In the genomic region with DNA sequence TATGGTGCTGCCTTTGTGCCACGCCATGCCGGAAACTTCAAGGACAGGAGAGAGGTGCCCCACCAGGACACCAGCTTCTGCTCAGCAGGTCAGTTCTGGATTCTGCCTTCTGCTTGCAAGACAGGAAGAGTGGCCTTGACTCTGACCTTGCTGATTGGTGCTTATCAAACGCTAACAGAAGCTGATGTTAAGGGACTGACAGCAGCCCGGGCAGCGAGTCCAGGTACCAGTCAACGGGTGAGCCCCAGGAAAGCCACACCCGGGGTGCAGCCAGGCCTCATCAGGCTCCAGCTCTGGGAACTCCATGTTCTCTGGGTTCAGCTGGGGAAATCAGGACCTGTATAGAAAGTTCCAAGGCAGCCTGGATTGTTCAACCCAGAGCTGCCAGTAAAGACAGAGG, we compare ENCODE assay signal across 8 cellular contexts.
A peak's percentile ranks its signal among the peaks of the same experiment; 100 is the strongest.
DNase-seq lines count a peak whose midpoint lies in the region; ATAC-seq, FAIRE-seq and TF ChIP-seq lines count a peak whose summit lies in the region.
"Not testable (repeated sequence)": the region's sequence is repeated elsewhere in the genome, so short reads cannot be mapped to it uniquely, and the experiment has no call there.

No MANE protein-coding gene starts in this region.

- CTCF ChIA-PET in K562 (lab: Yijun Ruan, JAX; ENCODE audit: low intra/inter-chr PET ratio); HepG2 (lab: Yijun Ruan, JAX; ENCODE audit: low intra/inter-chr PET ratio, low total read pairs): not testable (repeated sequence)

- not testable (repeated sequence) for H4K20me1 ChIP-seq in K562 (replicated peaks; ENCODE audit: control insufficient read depth, insufficient read depth, low read length); HepG2 (ENCODE audit: insufficient read depth, low read length)

- BruUV-seq in K562 (replicated peaks; lab: Mats Ljungman, UMichigan); HepG2 (replicated peaks; lab: Mats Ljungman, UMichigan): not testable (repeated sequence)

- not testable (repeated sequence) for H2AFZ ChIP-seq in K562 (ENCODE audit: low read depth, low read length); HepG2 (ENCODE audit: low read length)

- not testable (repeated sequence) for H3K4me1 ChIP-seq in K562 (replicated peaks in 1 of 2; ENCODE audit: control insufficient read depth in 2 of 2, insufficient read depth in 2 of 2, low read length in 2 of 2); colonic mucosa; HepG2 (ENCODE audit: insufficient read depth, low read length); pancreas; stomach

- POLR2A ChIA-PET in K562 (lab: Yijun Ruan, JAX); HepG2 (lab: Yijun Ruan, JAX): not testable (repeated sequence)

- not testable (repeated sequence) for H3K9me3 ChIP-seq in K562 (replicated peaks; ENCODE audit: control insufficient read depth, insufficient read depth, low read depth, low read length); colonic mucosa; HepG2 (ENCODE audit: low read length); pancreas; stomach

- in situ Hi-C loops in K562 (cut with MboI); HepG2 (cut with HindIII; ENCODE audit: extremely low pct_ligation_motif_present, low pct_unique_long_range_greater_than_20kb): not testable (repeated sequence)

- not testable (repeated sequence) for H3K27me3 ChIP-seq in K562 (ENCODE audit: control insufficient read depth in 2 of 2, insufficient read depth in 2 of 2, low read length in 2 of 2); colonic mucosa; HepG2 (ENCODE audit: control insufficient read depth in 1 of 2, insufficient read depth in 2 of 2, low read length in 2 of 2); pancreas; stomach

- H3K9me1 ChIP-seq in K562 (ENCODE audit: control insufficient read depth, insufficient read depth, low read length) = not testable (repeated sequence)

- not testable (repeated sequence) for H3K79me2 ChIP-seq in K562 (ENCODE audit: control insufficient read depth, insufficient read depth, low read length); HepG2 (ENCODE audit: insufficient read depth, low read length)

- H3K4me3 ChIP-seq in K562; colonic mucosa; HepG2 (replicated peaks in 1 of 3; ENCODE audit: insufficient read depth in 1 of 3, low read depth in 2 of 3, low read length in 3 of 3); pancreas; stomach: not testable (repeated sequence)

- FAIRE-seq in K562 (lab: Jason Lieb, UNC) = peak; percentile 29
- not testable (repeated sequence) for FAIRE-seq in HepG2 (lab: Jason Lieb, UNC); pancreas (lab: Jason Lieb, UNC)

- not testable (repeated sequence) for H3K4me2 ChIP-seq in K562 (ENCODE audit: insufficient read depth, low read length); HepG2 (ENCODE audit: low read depth, low read length)

- DNase-seq in K562 (ENCODE audit: extremely low read depth in 1 of 4, low spot score in 3 of 4); left ventricle myocardium superior; HepG2 (ENCODE audit: low spot score): not testable (repeated sequence)
- peak; percentile 15 for DNase-seq in colonic mucosa
- peak; percentile 20 for DNase-seq in mesenteric fat pad (ENCODE audit: low spot score)
- DNase-seq in pancreas = peak in 3 of 6 donors; percentile 19 to 42 (median 36)
- DNase-seq in stomach = peak; percentile 43
- peak; percentile 25 for DNase-seq in ureter (ENCODE audit: low spot score)

- not testable (repeated sequence) for TF ChIP-seq EP300 in K562 (IDR thresholded peaks at IDR 0.05; ENCODE audit: low read length); HepG2 (IDR thresholded peaks at IDR 0.05; ENCODE audit: low read depth in 2 of 2, low read length in 2 of 2); HepG2 (CRISPR knock-in tag; IDR thresholded peaks at IDR 0.05; ENCODE audit: borderline replicate concordance); stomach (IDR thresholded peaks at IDR 0.05)

- intact Hi-C loops in K562 (cut with micrococcal nuclease); colonic mucosa (cut with DNase I); left ventricle myocardium superior (cut with micrococcal nuclease); HepG2 (cut with micrococcal nuclease; ENCODE audit: unreplicated experiment); pancreas (cut with DNase I); stomach (cut with DNase I; ENCODE audit: low total_unique reads): not testable (repeated sequence)

- WGBS in K562 (ENCODE audit: insufficient coverage, low coverage, missing lambda C conversion rate) = 0% methylated on average over 4 of the region's 7 CpGs
- 13% methylated on average over 5 of the region's 7 CpGs for WGBS in HepG2 (ENCODE audit: low lambda C conversion rate)
- WGBS in pancreas, 2 donors = 19 to 30% methylated on average over 4 to 5 of the region's 7 CpGs
- WGBS in stomach, 5 donors = 31 to 55% (median 34%) methylated on average over 5 of the region's 7 CpGs; no CpG with 5 or more reads in 1 of the 5 donors

- H3K9ac ChIP-seq in K562 (ENCODE audit: insufficient read depth in 1 of 2, low read depth in 2 of 2, low read length in 2 of 2); colonic mucosa (ENCODE audit: low read depth in 2 of 2, low read length in 2 of 2); HepG2 (ENCODE audit: insufficient read depth, low read depth, low read length): not testable (repeated sequence)

- not testable (repeated sequence) for TF ChIP-seq RAD21 in K562 (CRISPR knock-in tag; conservative IDR thresholded peaks at IDR 0.05 in 1 of 2, IDR thresholded peaks at IDR 0.05 in 1 of 2); HepG2 (CRISPR knock-in tag; IDR thresholded peaks at IDR 0.05)

- not testable (repeated sequence) for TF ChIP-seq POLR2A in K562 (conservative IDR thresholded peaks at IDR 0.05); HepG2 (IDR thresholded peaks at IDR 0.05; ENCODE audit: insufficient read depth in 1 of 2, low read depth in 2 of 2, low read length in 2 of 2); stomach (IDR thresholded peaks at IDR 0.05)

- TF ChIP-seq CTCF in K562 (IDR thresholded peaks at IDR 0.05 in 2 of 3, conservative IDR thresholded peaks at IDR 0.05 in 1 of 3; ENCODE audit: insufficient read depth in 2 of 3, low read depth in 1 of 3, low read length in 3 of 3); colonic mucosa (IDR thresholded peaks at IDR 0.05); HepG2 (CRISPR knock-in tag; IDR thresholded peaks at IDR 0.05); pancreas (IDR thresholded peaks at IDR 0.05); stomach (IDR thresholded peaks at IDR 0.05): not testable (repeated sequence)

- H3K27ac ChIP-seq in K562 (ENCODE audit: extremely low read depth, low read depth, low read length); colonic mucosa; HepG2 (ENCODE audit: extremely low read length, insufficient read depth, low read length); pancreas; stomach: not testable (repeated sequence)

- H3K36me3 ChIP-seq in K562 (ENCODE audit: control insufficient read depth, insufficient read depth, low read length); colonic mucosa; HepG2 (replicated peaks in 1 of 2; ENCODE audit: control insufficient read depth in 1 of 2, insufficient read depth in 2 of 2, low read length in 2 of 2); pancreas; stomach: not testable (repeated sequence)

- ATAC-seq in K562 (peak; percentile 28; the same call in 2 of the 3 replicates), left ventricle myocardium superior (peak; percentile 38), HepG2 (peak; percentile 20), pancreas (peak; percentile 14 to 79 (median 54))
